Comparison of ENCODE assay signal across 1 cellular context in genomic region chr6:109373333-109373732, GRCh38.
TF ChIP-seq lines count a peak whose summit lies in the region.

No MANE protein-coding gene starts in this region.

TF ChIP-seq in GM12878, 131 proteins besides CTCF, POLR2A, EP300 and RAD21 (continued from another document):
- 0 out of 2 replicates have a peak, but pooled peaks have one; percentile 19 for TF ChIP-seq PKNOX1 (IDR thresholded peaks at IDR 0.05)
